8 cellular contexts compared by ENCODE assay signal in genomic region chr6:26553264-26553738, GRCh38. TPM values are rescaled to one million over a fixed set of nuclear protein-coding genes. Genes with fewer than 3 reads are reported as not detected.
DNase-seq lines count a peak whose midpoint lies in the region; ATAC-seq and TF ChIP-seq lines count a peak whose summit lies in the region.

No MANE protein-coding gene starts in this region.

- DNase-seq in NCI-H446 treated with DMSO at 0.1 percent for 48 hours (lab: John Stamatoyannopoulos, UW) = peak; percentile 66
- peak; percentile 88 for DNase-seq in activated CD4-positive, alpha-beta T cell treated with anti-CD3 and anti-CD28 coated beads for 36 hours
- peak; percentile 78 for DNase-seq in dermis blood vessel endothelial cell
- DNase-seq in lower leg skin (ENCODE audit: low spot score in 2 of 2) = peak; percentile 71 to 95
- DNase-seq in stimulated activated CD4-positive, alpha-beta T cell treated with anti-CD3 and anti-CD28 coated beads, Interleukin-4, amount 100 ng/mL, for 4 hours = peak; percentile 75 to 79
- no peak for DNase-seq in chondrocyte (ENCODE audit: low spot score)

- no peaks in the 10 kb centered on the region for H3K36me3 Mint-ChIP-seq in activated CD4-positive, alpha-beta T cell treated with anti-CD3 and anti-CD28 coated beads for 36 hours (ENCODE audit: low read depth)
- H3K36me3 Mint-ChIP-seq in chondrocyte (ENCODE audit: low read depth) = no peaks in the 10 kb centered on the region

- ATAC-seq in GM18505 (IDR thresholded peaks at IDR 0.05; ENCODE audit: unreplicated experiment) = peak; percentile 60
- ATAC-seq in HG03135 (IDR thresholded peaks at IDR 0.05; ENCODE audit: unreplicated experiment) = peak; percentile 43
- peak; percentile 53 for ATAC-seq in activated CD4-positive, alpha-beta T cell treated with anti-CD3 and anti-CD28 coated beads for 36 hours

- H3K4me3 ChIP-seq in lower leg skin (ENCODE audit: low read depth, poor library complexity, severe bottlenecking) = peak overlapping the region; percentile 24

- H3K27me3 Mint-ChIP-seq in activated CD4-positive, alpha-beta T cell treated with anti-CD3 and anti-CD28 coated beads for 36 hours = no peaks in the 10 kb centered on the region
- no peaks in the 10 kb centered on the region for H3K27me3 Mint-ChIP-seq in chondrocyte (ENCODE audit: low read depth)

- H3K27ac Mint-ChIP-seq in activated CD4-positive, alpha-beta T cell treated with anti-CD3 and anti-CD28 coated beads for 36 hours = no peak overlapping the region
- no peak overlapping the region for H3K27ac Mint-ChIP-seq in chondrocyte (ENCODE audit: unreplicated experiment)

- no peak for TF ChIP-seq POLR2A in GM18505 (IDR thresholded peaks at IDR 0.05; ENCODE audit: borderline replicate concordance, extremely low read depth, insufficient read depth, insufficient read length)
- no peak for TF ChIP-seq POLR2A in lower leg skin (IDR thresholded peaks at IDR 0.05)

- H3K4me3 Mint-ChIP-seq in activated CD4-positive, alpha-beta T cell treated with anti-CD3 and anti-CD28 coated beads for 36 hours = no peak overlapping the region
- no peak overlapping the region for H3K4me3 Mint-ChIP-seq in chondrocyte (ENCODE audit: unreplicated experiment)

- H3K9me3 Mint-ChIP-seq in activated CD4-positive, alpha-beta T cell treated with anti-CD3 and anti-CD28 coated beads for 36 hours (ENCODE audit: low read depth) = no peaks in the 10 kb centered on the region
- no peaks in the 10 kb centered on the region for H3K9me3 Mint-ChIP-seq in chondrocyte (ENCODE audit: low read depth)

- H3K4me1 Mint-ChIP-seq in activated CD4-positive, alpha-beta T cell treated with anti-CD3 and anti-CD28 coated beads for 36 hours = peaks cover 27% of the 10 kb centered on the region
- peaks cover 32% of the 10 kb centered on the region for H3K4me1 Mint-ChIP-seq in chondrocyte (ENCODE audit: low read depth)

- 1 to 2% methylated on average over 14 of the region's 14 CpGs for WGBS in lower leg skin, 2 donors

- CTCF ChIA-PET in activated CD4-positive, alpha-beta T cell treated with anti-CD3 and anti-CD28 coated beads for 36 hours (lab: Charles Lee) = interaction anchor here (0.5 to 3.5 kb wide), 10 partner anchors 15 to 456 kb away, joined by 3 to 15 read pairs (median 4); partner anchors contain the start of gene HMGN4

- intact Hi-C loops in activated CD4-positive, alpha-beta T cell treated with anti-CD3 and anti-CD28 coated beads for 36 hours (cut with DNase I, micrococcal nuclease) = loop anchor here (1.0 to 10.0 kb wide), 6 partner anchors 15 to 1199 kb away; partner anchors contain the start of genes HMGN4 (in 2 of the 2) and ZNF184 (in 1 of the 2)
- intact Hi-C loops in lower leg skin (cut with DNase I; ENCODE audit: low total_unique reads) = no loop called here

- TF ChIP-seq CTCF in lower leg skin (IDR thresholded peaks at IDR 0.05) (no peak), chondrocyte (IDR thresholded peaks at IDR 0.05) (no peak)

- POLR2A ChIA-PET in activated CD4-positive, alpha-beta T cell treated with anti-CD3 and anti-CD28 coated beads for 36 hours (lab: Charles Lee) = interaction anchor here (0.6 to 1.0 kb wide), 3 partner anchors 11 to 594 kb away, joined by 3 to 4 read pairs (median 3); no protein-coding TSS in a partner anchor

RNA-seq across cellular contexts. Expression of gene HMGN4, which starts 15.1 kb away (rescaled TPM):
- 10 to 100 TPM; 63.6 to 86.4 TPM for total RNA-seq in activated CD4-positive, alpha-beta T cell treated with anti-CD3 and anti-CD28 coated beads for 36 hours
- total RNA-seq in dermis blood vessel endothelial cell = 60.4 and 78.7 TPM in 2 replicates
- total RNA-seq in lower leg skin = 10 to 100 TPM; 27.1 to 43.0 (median 39.2) TPM
- total RNA-seq in chondrocyte = 44.7 to 50.1 TPM (median 47.3 TPM) in 3 replicates

RNA-seq across cellular contexts. Expression of gene ABT1, which starts 43.5 kb away (rescaled TPM):
- 10 to 100 TPM; 21.5 to 24.9 TPM for total RNA-seq in activated CD4-positive, alpha-beta T cell treated with anti-CD3 and anti-CD28 coated beads for 36 hours
- total RNA-seq in dermis blood vessel endothelial cell = 18.7 and 22.0 TPM in 2 replicates
- total RNA-seq in lower leg skin = 10 to 100 TPM; 22.0 to 25.7 (median 24.2) TPM
- total RNA-seq in chondrocyte = 9.7 to 11.4 TPM (median 10.1 TPM) in 3 replicates

RNA-seq across cellular contexts. Expression of gene BTN1A1, which starts 53.2 kb away (rescaled TPM):
- total RNA-seq in activated CD4-positive, alpha-beta T cell treated with anti-CD3 and anti-CD28 coated beads for 36 hours = not detected
- total RNA-seq in dermis blood vessel endothelial cell = not detected in 2 replicates
- not detected for total RNA-seq in lower leg skin
- total RNA-seq in chondrocyte = not detected in 3 replicates
